ENCODE assay signal across 8 cellular contexts in genomic region chr5:23139338-23140171, GRCh38.
DNase-seq lines count a peak whose midpoint lies in the region; ATAC-seq and TF ChIP-seq lines count a peak whose summit lies in the region.

No MANE protein-coding gene starts in this region.

- H3K9me3 Mint-ChIP-seq in activated CD4-positive, alpha-beta T cell treated with anti-CD3 and anti-CD28 coated beads, Interleukin-2, amount 10 ng/mL, durations not matched to agents 7 days and 5 days: peaks cover 3% of the 10 kb centered on the region

- no peaks in the 10 kb centered on the region for H3K9me3 ChIP-seq in Peyer's patch

- TF ChIP-seq CTCF in GM12864 (IDR thresholded peaks at IDR 0.05; ENCODE audit: low read depth, low read length, missing control alignments) (peak; percentile 16), Peyer's patch (IDR thresholded peaks at IDR 0.05) (peak in 4 of 6 experiments; percentile 31 to 43 (median 39))

- TF ChIP-seq POLR2A in Peyer's patch (IDR thresholded peaks at IDR 0.05): no peak

- peak; percentile 71 for ATAC-seq in HG03432 (IDR thresholded peaks at IDR 0.05; ENCODE audit: unreplicated experiment)

- H3K27me3 ChIP-seq in Peyer's patch: no peaks in the 10 kb centered on the region

- H3K36me3 ChIP-seq in Peyer's patch: no peaks in the 10 kb centered on the region

- no peaks in the 10 kb centered on the region for H3K4me1 Mint-ChIP-seq in activated CD4-positive, alpha-beta T cell treated with anti-CD3 and anti-CD28 coated beads, Interleukin-2, amount 10 ng/mL, durations not matched to agents 7 days and 5 days

- H3K27me3 Mint-ChIP-seq in activated CD4-positive, alpha-beta T cell treated with anti-CD3 and anti-CD28 coated beads, Interleukin-2, amount 10 ng/mL, durations not matched to agents 7 days and 5 days: no peaks in the 10 kb centered on the region

- CTCF ChIA-PET in activated CD4-positive, alpha-beta T cell treated with anti-CD3 and anti-CD28 coated beads, Interleukin-2, amount 10 ng/mL, durations not matched to agents 7 days and 5 days (lab: Charles Lee): no interaction called here

- DNase-seq in GM12864 (ENCODE audit: low read depth): no peak
- no peak for DNase-seq in Peyer's patch
- DNase-seq in iPS DF 4.7 (ENCODE audit: extremely low read depth, low spot score): peak; percentile 14
- no peak for DNase-seq in stimulated activated CD4-positive, alpha-beta T cell treated with anti-CD3 and anti-CD28 coated beads, Interleukin-4, amount 100 ng/mL, for 1 hour
- DNase-seq in HCEC 1CT: no peak
- DNase-seq in GM19238 (ENCODE audit: insufficient read length, low spot score): no peak
- no peak for DNase-seq in activated CD4-positive, alpha-beta T cell treated with anti-CD3 and anti-CD28 coated beads, Interleukin-2, amount 10 ng/mL, durations not matched to agents 7 days and 5 days

- H3K4me1 ChIP-seq in Peyer's patch: no peaks in the 10 kb centered on the region

- H3K4me3 Mint-ChIP-seq in activated CD4-positive, alpha-beta T cell treated with anti-CD3 and anti-CD28 coated beads, Interleukin-2, amount 10 ng/mL, durations not matched to agents 7 days and 5 days: no peak overlapping the region

- no peaks in the 10 kb centered on the region for H3K36me3 Mint-ChIP-seq in activated CD4-positive, alpha-beta T cell treated with anti-CD3 and anti-CD28 coated beads, Interleukin-2, amount 10 ng/mL, durations not matched to agents 7 days and 5 days (ENCODE audit: low read depth)

- H3K4me3 ChIP-seq in GM12864 (ENCODE audit: low read depth, low read length): no peak overlapping the region
- H3K4me3 ChIP-seq in Peyer's patch: no peak overlapping the region

- no peak overlapping the region for H3K27ac ChIP-seq in Peyer's patch

- no peak overlapping the region for H3K27ac Mint-ChIP-seq in activated CD4-positive, alpha-beta T cell treated with anti-CD3 and anti-CD28 coated beads, Interleukin-2, amount 10 ng/mL, durations not matched to agents 7 days and 5 days

- POLR2A ChIA-PET in activated CD4-positive, alpha-beta T cell treated with anti-CD3 and anti-CD28 coated beads, Interleukin-2, amount 10 ng/mL, durations not matched to agents 7 days and 5 days (lab: Charles Lee): no interaction called here
